In genomic region chr1:42777860-42778259, GRCh38 we compare ENCODE assay signal across 8 cellular contexts. TPM values are rescaled to one million over a fixed set of nuclear protein-coding genes. Genes with fewer than 3 reads are reported as not detected.
DNase-seq lines count a peak whose midpoint lies in the region; ATAC-seq and TF ChIP-seq lines count a peak whose summit lies in the region.

No MANE protein-coding gene starts in this region.

- H3K27ac ChIP-seq in adrenal gland: no peak overlapping the region
- H3K27ac ChIP-seq in suprapubic skin: no peak overlapping the region

- no peak for TF ChIP-seq POLR2A in adrenal gland (IDR thresholded peaks at IDR 0.05)
- no peak for TF ChIP-seq POLR2A in suprapubic skin (IDR thresholded peaks at IDR 0.05)

- H3K27me3 ChIP-seq in GM06990 (replicated peaks; ENCODE audit: control insufficient read depth, insufficient read depth, low read length) (no peaks in the 10 kb centered on the region), adrenal gland (no peaks in the 10 kb centered on the region), suprapubic skin (no peaks in the 10 kb centered on the region)

- ATAC-seq in HG03025 (IDR thresholded peaks at IDR 0.05; ENCODE audit: low FRiP score, unreplicated experiment) (no peak), HG03342 (IDR thresholded peaks at IDR 0.05; ENCODE audit: unreplicated experiment) (no peak)

- H3K9me3 ChIP-seq in adrenal gland (replicated peaks in 1 of 3) (no peaks in the 10 kb centered on the region), suprapubic skin (no peaks in the 10 kb centered on the region)

- H3K36me3 ChIP-seq in GM06990 (ENCODE audit: control insufficient read depth, insufficient read depth, low read length) (peaks cover 17% of the 10 kb centered on the region), adrenal gland (replicated peaks in 1 of 2) (peaks cover 0 to 33% of the 10 kb centered on the region in 2 donors), suprapubic skin (peaks cover 64% of the 10 kb centered on the region)

- no peak for TF ChIP-seq EP300 in suprapubic skin (IDR thresholded peaks at IDR 0.05)

- H3K4me1 ChIP-seq in adrenal gland (replicated peaks in 1 of 2): no peaks in the 10 kb centered on the region
- no peaks in the 10 kb centered on the region for H3K4me1 ChIP-seq in suprapubic skin

- intact Hi-C loops in adrenal gland (cut with DNase I): loop anchor here in 1 of 2 donors (5.0 kb wide), 1 partner anchor 294 kb away; no protein-coding TSS in a partner anchor

- no peak for DNase-seq in AG09319 (ENCODE audit: extremely low read depth, low read depth)
- DNase-seq in GM06990 (ENCODE audit: extremely low read depth, insufficient read length): no peak
- peak; percentile 55 for DNase-seq in NCI-H460 (ENCODE audit: extremely low read depth, low read depth)
- DNase-seq in adrenal gland: peak in 3 of 7 donors; percentile 25 to 46 (median 38)
- peak; percentile 61 for DNase-seq in hepatic stellate cell (ENCODE audit: low spot score)
- no peak for DNase-seq in suprapubic skin (ENCODE audit: low spot score in 2 of 2)

- TF ChIP-seq CTCF in AG09319 (IDR thresholded peaks at IDR 0.05; ENCODE audit: low read depth, low read length): peak; percentile 77
- TF ChIP-seq CTCF in GM06990 (IDR thresholded peaks at IDR 0.05; ENCODE audit: insufficient read depth, low read length, poor library complexity, severe bottlenecking): peak; percentile 54
- peak; percentile 34 to 75 (median 61) for TF ChIP-seq CTCF in adrenal gland (IDR thresholded peaks at IDR 0.05)
- TF ChIP-seq CTCF in suprapubic skin (IDR thresholded peaks at IDR 0.05): peak; percentile 32 to 52

- no peak overlapping the region for H3K4me3 ChIP-seq in GM06990 (replicated peaks; ENCODE audit: low read depth, low read length)
- no peak overlapping the region for H3K4me3 ChIP-seq in adrenal gland
- no peak overlapping the region for H3K4me3 ChIP-seq in suprapubic skin

RNA-seq across cellular contexts. Expression of gene TMEM269, which starts 6.9 kb away (rescaled TPM):
- 0.12 and 0.20 TPM in 2 replicates for total RNA-seq in NCI-H460 (2014; rRNA removed; shearing (Covaris generic))
- 0.21 and 0.89 TPM in 2 replicates for polyA plus RNA-seq in NCI-H460 (2014; cell fraction: nucleus; rRNA removed)
- total RNA-seq in adrenal gland (under 1 TPM in 1 of 8 donors, not detected in 7; 0.07 TPM), suprapubic skin (under 1 TPM in 3 of 4 donors, not detected in 1; 0.11 to 0.17 (median 0.16) TPM)
- polyA plus RNA-seq in adrenal gland: under 1 TPM in 2 of 3 donors, not detected in 1; 0.03 to 0.09 TPM

RNA-seq across cellular contexts. Expression of gene C1orf50, which starts 10.8 kb away (rescaled TPM):
- 1.2 and 4.1 TPM in 2 replicates for total RNA-seq in NCI-H460 (2014; rRNA removed; shearing (Covaris generic))
- 1.4 and 2.9 TPM in 2 replicates for polyA plus RNA-seq in NCI-H460 (2014; cell fraction: nucleus; rRNA removed)
- total RNA-seq in adrenal gland: 10 to 100 TPM in 1 of 8 donors, 1 to 10 TPM in 7; 2.2 to 10.1 (median 6.9) TPM
- polyA plus RNA-seq in adrenal gland: 10 to 100 TPM in 1 of 3 donors, 1 to 10 TPM in 2; 3.6 to 13.5 (median 6.9) TPM
- 1 to 10 TPM; 2.2 to 7.6 (median 3.1) TPM for total RNA-seq in suprapubic skin

RNA-seq across cellular contexts. Expression of gene P3H1, which starts 11.0 kb away (rescaled TPM):
- total RNA-seq in NCI-H460 (2014; rRNA removed; shearing (Covaris generic)): 44.9 and 51.0 TPM in 2 replicates
- 131 and 137 TPM in 2 replicates for polyA plus RNA-seq in NCI-H460 (2014; cell fraction: nucleus; rRNA removed)
- 10 to 100 TPM; 30.3 to 67.5 (median 39.9) TPM for total RNA-seq in adrenal gland
- 100 to 1,000 TPM in 1 of 3 donors, 10 to 100 TPM in 2; 23.7 to 178 (median 81.0) TPM for polyA plus RNA-seq in adrenal gland
- total RNA-seq in suprapubic skin: 10 to 100 TPM; 12.5 to 19.8 (median 16.1) TPM

RNA-seq across cellular contexts. Expression of gene CLDN19, which starts 37.8 kb away (rescaled TPM):
- not detected in 2 replicates for total RNA-seq in NCI-H460 (2014; rRNA removed; shearing (Covaris generic))
- not detected in 2 replicates for polyA plus RNA-seq in NCI-H460 (2014; cell fraction: nucleus; rRNA removed)
- total RNA-seq in adrenal gland: under 1 TPM in 1 of 8 donors, not detected in 7; 0.91 TPM
- under 1 TPM in 1 of 3 donors, not detected in 2; 0.20 TPM for polyA plus RNA-seq in adrenal gland
- under 1 TPM in 3 of 4 donors, not detected in 1; 0.38 to 0.98 (median 0.44) TPM for total RNA-seq in suprapubic skin

RNA-seq across cellular contexts. Expression of gene ERMAP, which starts 39.1 kb away (rescaled TPM):
- 6.4 and 7.7 TPM in 2 replicates for total RNA-seq in NCI-H460 (2014; rRNA removed; shearing (Covaris generic))
- 10.3 and 12.0 TPM in 2 replicates for polyA plus RNA-seq in NCI-H460 (2014; cell fraction: nucleus; rRNA removed)
- total RNA-seq in adrenal gland (10 to 100 TPM in 7 of 8 donors, 1 to 10 TPM in 1; 8.1 to 24.7 (median 19.0) TPM), suprapubic skin (10 to 100 TPM in 3 of 4 donors, 1 to 10 TPM in 1; 8.9 to 26.2 (median 14.1) TPM)
- polyA plus RNA-seq in adrenal gland: 10 to 100 TPM in 2 of 3 donors, 1 to 10 TPM in 1; 8.3 to 11.5 (median 10.9) TPM

Comparison
In these comparisons a context has a peak if more than half of its experiments do, and no peak if none do; other contexts are left out.
1. DNase-seq: peak in NCI-H460 (single experiment) and hepatic stellate cell (single experiment); none in AG09319 (single experiment), GM06990 (single experiment) and suprapubic skin (0 of 2).
2. Peak in every context shown above with its lines, with median percentiles within 50 percentile points of each other: CTCF ChIP-seq.